24 cellular contexts compared by ENCODE assay signal in genomic region chr5:176637556-176637955, GRCh38. TPM values are rescaled to one million over a fixed set of nuclear protein-coding genes. Genes with fewer than 3 reads are reported as not detected.
A peak's percentile ranks its signal among the peaks of the same experiment; 100 is the strongest.
DNase-seq lines count a peak whose midpoint lies in the region; ATAC-seq, FAIRE-seq and TF ChIP-seq lines count a peak whose summit lies in the region.
"Had no signal": no experiment of that assay in that cellular context is flagged by ENCODE, and none has a peak within 500 bp of the region (broad histone marks: within the 10 kb centered on the region; RNA-seq: fewer than 3 reads in every experiment).

No MANE protein-coding gene starts in this region.

- CTCF ChIA-PET in H1 (lab: Charles Lee; ENCODE audit: partially characterized antibody), result interaction anchor here (1.3 kb wide), 1 partner anchor 32 kb away, joined by 3 read pairs; no protein-coding TSS in a partner anchor

- H4K91ac ChIP-seq in H1 (replicated peaks; ENCODE audit: insufficient read length, low read length), result no peak overlapping the region

- peak overlapping the region; percentile 89 for H2BK15ac ChIP-seq in H1 (ENCODE audit: low read length)

- no peak overlapping the region for H3K4ac ChIP-seq in H1 (replicated peaks; ENCODE audit: insufficient read length, low read depth, low read length)

- H3K79me2 ChIP-seq in H1 (ENCODE audit: control insufficient read depth in 1 of 2, insufficient read depth in 2 of 2, low read length in 2 of 2) (no peaks in the 10 kb centered on the region), neural progenitor cell (ENCODE audit: low read depth) (no peaks in the 10 kb centered on the region)

- H3K27ac ChIP-seq in heart left ventricle, result no peak overlapping the region
- H3K27ac ChIP-seq in H1 (ENCODE audit: low read depth, low read length), result no peak overlapping the region
- no peak overlapping the region for H3K27ac ChIP-seq in neural progenitor cell
- H3K27ac ChIP-seq: 22Rv1, A549, KMS-11 had no signal

- POLR2A ChIA-PET in H1 (lab: Charles Lee; ENCODE audit: partially characterized antibody), result no interaction called here

- H3K9me3 Mint-ChIP-seq in neural progenitor cell, result no peaks in the 10 kb centered on the region
- H3K9me3 Mint-ChIP-seq: HFFc6 had no signal

- peaks cover 27% of the 10 kb centered on the region for H3K4me1 Mint-ChIP-seq in neural progenitor cell

- FAIRE-seq in H1 (lab: Jason Lieb, UNC), result no peak
- FAIRE-seq: A549, GM12892, GM18507, H54 had no signal

- H3K36me3 ChIP-seq in heart left ventricle, result no peaks in the 10 kb centered on the region
- H3K36me3 ChIP-seq in H1 (ENCODE audit: control insufficient read depth in 2 of 4, insufficient read depth in 4 of 4, low read length in 3 of 4), result no peaks in the 10 kb centered on the region
- H3K36me3 ChIP-seq in neural progenitor cell, result no peaks in the 10 kb centered on the region

- H2AFZ ChIP-seq in H1 (ENCODE audit: low read length), result no peak overlapping the region
- no peak overlapping the region for H2AFZ ChIP-seq in neural progenitor cell (replicated peaks)

- peaks cover 0 to 11% (median 0%) of the 10 kb centered on the region in 12 donors for H3K4me1 ChIP-seq in heart left ventricle
- peaks cover 0 to 16% (median 3%) of the 10 kb centered on the region in 4 experiments; a peak in 6 of 7 replicates for H3K4me1 ChIP-seq in H1 (replicated peaks in 1 of 4; ENCODE audit: control insufficient read depth in 3 of 4, insufficient read depth in 4 of 4, low read length in 3 of 4)
- H3K4me1 ChIP-seq in neural progenitor cell, result peaks cover 9% of the 10 kb centered on the region
- H3K4me1 ChIP-seq: A549 had no signal

- intact Hi-C loops in Right ventricle myocardium inferior (cut with DNase I) (no loop called here), heart left ventricle (cut with DNase I) (no loop called here)

- DNase-seq in Right ventricle myocardium inferior (ENCODE audit: missing footprints), result peak; percentile 20
- no peak for DNase-seq in heart left ventricle
- no peak for DNase-seq in H1 (ENCODE audit: low read depth in 1 of 2, low spot score in 2 of 2)
- DNase-seq in neural progenitor cell (ENCODE audit: low spot score), result no peak
- DNase-seq in NCI-H2196 (lab: John Stamatoyannopoulos, UW; ENCODE audit: unreplicated experiment), result no peak
- no peak for DNase-seq in mucosa of gallbladder (ENCODE audit: low spot score)
- DNase-seq: AML-193, DMS153, DMS79, GDM1, HCEC 1CT, HFFc6 had no signal

- H4K20me1 ChIP-seq in H1 (replicated peaks in 1 of 2; ENCODE audit: control insufficient read depth in 1 of 2, insufficient read depth in 2 of 2, low read length in 2 of 2), result no peaks in the 10 kb centered on the region
- no peaks in the 10 kb centered on the region for H4K20me1 ChIP-seq in neural progenitor cell (ENCODE audit: low read depth)

- H3K23ac ChIP-seq in H1 (ENCODE audit: insufficient read length), result no peak overlapping the region

- no peak overlapping the region for H3K4me3 Mint-ChIP-seq in neural progenitor cell
- H3K4me3 Mint-ChIP-seq: CD14-positive monocyte; CD4-positive, alpha-beta memory T cell; HFFc6 had no signal

- H3K4me3 ChIP-seq in heart left ventricle, result no peak overlapping the region
- H3K4me3 ChIP-seq in H1 (ENCODE audit: extremely low read depth in 1 of 4, insufficient read depth in 2 of 4, low read depth in 3 of 4, low read length in 4 of 4), result no peak overlapping the region
- H3K4me3 ChIP-seq in neural progenitor cell, result no peak overlapping the region
- H3K4me3 ChIP-seq: A549 had no signal

- H3K27me3 ChIP-seq in heart left ventricle, result peaks cover 0 to 29% (median 6%) of the 10 kb centered on the region in 9 donors
- H3K27me3 ChIP-seq in H1 (replicated peaks in 1 of 4; ENCODE audit: control insufficient read depth in 3 of 4, extremely low read depth in 1 of 4, insufficient read depth in 3 of 4, low read length in 3 of 4), result no peaks in the 10 kb centered on the region
- peaks cover 18% of the 10 kb centered on the region for H3K27me3 ChIP-seq in neural progenitor cell

- no peaks in the 10 kb centered on the region for H3K23me2 ChIP-seq in H1 (ENCODE audit: low read depth, low read length)

- peak overlapping the region; percentile 66; the same call in 1 of the 2 replicates for H3K18ac ChIP-seq in H1 (ENCODE audit: extremely low read depth, low read length)

- H4K5ac ChIP-seq in H1 (ENCODE audit: insufficient read length, low read depth, low read length), result no peak overlapping the region

- no peak overlapping the region for H3K14ac ChIP-seq in H1 (ENCODE audit: insufficient read length)

- peak overlapping the region; percentile 50; the same call in 1 of the 2 replicates for H2BK12ac ChIP-seq in H1 (ENCODE audit: low read depth, low read length)

- H3K27ac Mint-ChIP-seq in neural progenitor cell, result peak overlapping the region; percentile 64
- H3K27ac Mint-ChIP-seq: CD14-positive monocyte, HFFc6 had no signal

- H2AK5ac ChIP-seq in H1 (ENCODE audit: low read depth, low read length), result peak overlapping the region; percentile 82; the same call in 1 of the 2 replicates

- no peaks in the 10 kb centered on the region for H3K36me3 Mint-ChIP-seq in neural progenitor cell
- H3K36me3 Mint-ChIP-seq: CD14-positive monocyte had no signal

- 47 to 60% (median 51%) methylated on average over 4 of the region's 4 CpGs for WGBS in heart left ventricle, 4 donors
- 67% methylated on average over 4 of the region's 4 CpGs; no CpG with 5 or more reads in 1 of the 2 experiments for WGBS in H1 (ENCODE audit: extremely low coverage in 1 of 2, insufficient coverage in 1 of 2, insufficient read length in 1 of 2, insufficient replicate concordance in 2 of 2, low coverage in 1 of 2, low lambda C conversion rate in 2 of 2, missing lambda C conversion rate in 1 of 2), 2 experiments

- no peak overlapping the region for H3K56ac ChIP-seq in H1 (replicated peaks; ENCODE audit: insufficient read length, low read depth, low read length)

- H3K27me3 Mint-ChIP-seq in neural progenitor cell (ENCODE audit: insufficient read depth, low read depth), result peaks cover 29% of the 10 kb centered on the region

- H2BK20ac ChIP-seq in H1 (ENCODE audit: low read length), result peak overlapping the region; percentile 83; the same call in 1 of the 2 replicates

- no peak for TF ChIP-seq CTCF in heart left ventricle (IDR thresholded peaks at IDR 0.05)
- TF ChIP-seq CTCF in H1 (IDR thresholded peaks at IDR 0.05; ENCODE audit: control extremely low read depth in 1 of 3, insufficient read depth in 1 of 3, low read depth in 1 of 3, low read length in 3 of 3), result no peak
- TF ChIP-seq CTCF in neural progenitor cell (IDR thresholded peaks at IDR 0.05), result no peak

- no peak overlapping the region for H4K8ac ChIP-seq in H1 (ENCODE audit: extremely low read depth, insufficient read depth, low read length)

- H3K79me1 ChIP-seq in H1 (ENCODE audit: low read depth, low read length), result no peaks in the 10 kb centered on the region

- TF ChIP-seq EP300 in H1 (IDR thresholded peaks at IDR 0.05; ENCODE audit: borderline replicate concordance in 1 of 2, low read depth in 2 of 2, low read length in 2 of 2), result no peak

- no peak overlapping the region for H3K9ac ChIP-seq in H1 (replicated peaks in 1 of 4; ENCODE audit: extremely low read depth in 1 of 4, low read depth in 3 of 4, low read length in 3 of 4)
- no peak overlapping the region for H3K9ac ChIP-seq in neural progenitor cell
- H3K9ac ChIP-seq: KMS-11 had no signal

- no peak overlapping the region for H2BK120ac ChIP-seq in H1 (replicated peaks; ENCODE audit: low read depth, low read length)

- TF ChIP-seq RAD21 in H1 (IDR thresholded peaks at IDR 0.05 in 1 of 2, conservative IDR thresholded peaks at IDR 0.05 in 1 of 2; ENCODE audit: low read depth in 2 of 2, low read length in 2 of 2), result no peak

- H3F3A ChIP-seq in neural progenitor cell (ENCODE audit: low read depth), result peaks cover 27% of the 10 kb centered on the region

- peak overlapping the region; percentile 52; the same call in 1 of the 2 replicates for H2BK5ac ChIP-seq in H1 (ENCODE audit: low read depth, low read length)

- TF ChIP-seq POLR2A in heart left ventricle (IDR thresholded peaks at IDR 0.05) (no peak), H1 (IDR thresholded peaks at IDR 0.05; ENCODE audit: control extremely low read depth in 1 of 2, low read depth in 2 of 2, low read length in 2 of 2) (no peak)

- H3K9me3 ChIP-seq in heart left ventricle, result no peaks in the 10 kb centered on the region
- H3K9me3 ChIP-seq in H1 (ENCODE audit: insufficient read depth in 2 of 2, low read depth in 1 of 2, low read length in 1 of 2), result peaks cover 0 to 3% of the 10 kb centered on the region in 2 experiments; a peak in 1 of 4 replicates
- no peaks in the 10 kb centered on the region for H3K9me3 ChIP-seq in neural progenitor cell (ENCODE audit: low read depth)
- H3K9me3 ChIP-seq: A549 had no signal

- ATAC-seq in Right ventricle myocardium inferior (no peak), heart left ventricle (no peak), GM19467 (IDR thresholded peaks at IDR 0.05; ENCODE audit: unreplicated experiment) (no peak)

- H3K4me2 ChIP-seq in H1 (ENCODE audit: insufficient read depth in 1 of 2, low read depth in 2 of 2, low read length in 2 of 2), result no peak overlapping the region
- H3K4me2 ChIP-seq in neural progenitor cell, result no peak overlapping the region
- H3K4me2 ChIP-seq: A549, KMS-11 had no signal

RNA-seq across cellular contexts. Expression of gene EIF4E1B, which starts 7.1 kb away (rescaled TPM):
- not detected for total RNA-seq in Right ventricle myocardium inferior
- not detected for total RNA-seq in heart left ventricle
- not detected for polyA plus RNA-seq in heart left ventricle
- total RNA-seq in H1 (2021; fragmentation: NEBNext Ultra II Directional; extraction: Animal tissue kit (Norgen Biotek cat#: 25700)), result 0.63 and 0.97 TPM in 2 replicates
- 1.3 and 1.9 TPM in 2 replicates for polyA plus RNA-seq in H1 (2011; rRNA removed)
- 3.3 TPM for polyA plus RNA-seq in H1 (2011; cell fraction: cytosol; rRNA removed)
- 4.1 TPM for polyA plus RNA-seq in H1 (2011; cell fraction: nucleus; rRNA removed)
- polyA plus RNA-seq in H1 (2012, experiment 1 of 2), result 2.1 to 3.5 TPM (median 2.7 TPM) in 4 replicates
- 1.1 TPM for polyA plus RNA-seq in H1 (2012, experiment 2 of 2)
- 0.53 TPM for polyA plus RNA-seq in H1 (2013, experiment 1 of 2)
- 0.77 TPM for polyA plus RNA-seq in H1 (2013, experiment 2 of 2)
- 0.54 and 0.80 TPM in 2 replicates for polyA minus RNA-seq in H1 (2011; rRNA and poly(A)+ RNA removed)
- polyA minus RNA-seq in H1 (2011; cell fraction: cytosol; rRNA and poly(A)+ RNA removed), result not detected
- polyA minus RNA-seq in H1 (2011; cell fraction: nucleus; rRNA and poly(A)+ RNA removed), result 1.00 TPM
- 0.06 and 0.68 TPM in 2 replicates for total RNA-seq in neural progenitor cell (ENCODE audit: low replicate concordance)
- not detected for total RNA-seq in mucosa of gallbladder
- total RNA-seq: CD4-positive, alpha-beta memory T cell; Daoy; HFFc6; HT-29 had no signal
- polyA plus RNA-seq: A549; BJ; CD14-positive monocyte; CD4-positive, alpha-beta memory T cell had no signal

RNA-seq across cellular contexts. Expression of gene SNCB, which starts 7.2 kb away (rescaled TPM):
- total RNA-seq in Right ventricle myocardium inferior (not detected), heart left ventricle (under 1 TPM in 1 of 9 donors, not detected in 8; 0.23 TPM), neural progenitor cell (ENCODE audit: low replicate concordance) (1.1 TPM in 1 of 2 replicates, not detected in the other), mucosa of gallbladder (0.14 TPM)
- polyA plus RNA-seq in heart left ventricle (not detected), H1 (2011; rRNA removed) (4.2 and 8.9 TPM in 2 replicates)
- total RNA-seq in H1 (2021; fragmentation: NEBNext Ultra II Directional; extraction: Animal tissue kit (Norgen Biotek cat#: 25700)), result 5.9 and 6.9 TPM in 2 replicates
- 5.6 TPM for polyA plus RNA-seq in H1 (2011; cell fraction: cytosol; rRNA removed)
- polyA plus RNA-seq in H1 (2011; cell fraction: nucleus; rRNA removed), result 4.7 TPM
- polyA plus RNA-seq in H1 (2012, experiment 1 of 2), result 4.3 to 7.8 TPM (median 6.9 TPM) in 4 replicates
- polyA plus RNA-seq in H1 (2012, experiment 2 of 2), result 8.0 TPM
- polyA plus RNA-seq in H1 (2013, experiment 1 of 2), result 6.2 TPM
- polyA plus RNA-seq in H1 (2013, experiment 2 of 2), result 5.8 TPM
- 0.41 and 0.54 TPM in 2 replicates for polyA minus RNA-seq in H1 (2011; rRNA and poly(A)+ RNA removed)
- polyA minus RNA-seq in H1 (2011; cell fraction: cytosol; rRNA and poly(A)+ RNA removed), result 3.1 TPM
- polyA minus RNA-seq in H1 (2011; cell fraction: nucleus; rRNA and poly(A)+ RNA removed), result 2.5 TPM
- total RNA-seq: CD4-positive, alpha-beta memory T cell; HFFc6; HT-29 had no signal
- polyA plus RNA-seq: BJ; CD14-positive monocyte; CD4-positive, alpha-beta memory T cell had no signal

RNA-seq across cellular contexts. Expression of gene TSPAN17, which starts 9.7 kb away (rescaled TPM):
- total RNA-seq in Right ventricle myocardium inferior (30.0 TPM), heart left ventricle (10 to 100 TPM; 22.2 to 53.1 (median 30.9) TPM), neural progenitor cell (ENCODE audit: low replicate concordance) (25.9 and 51.7 TPM in 2 replicates), mucosa of gallbladder (47.6 TPM)
- polyA plus RNA-seq in heart left ventricle (10 to 100 TPM; 15.4 to 59.3 TPM), H1 (2011; rRNA removed) (41.5 and 54.8 TPM in 2 replicates)
- total RNA-seq in H1 (2021; fragmentation: NEBNext Ultra II Directional; extraction: Animal tissue kit (Norgen Biotek cat#: 25700)), result 53.7 and 54.7 TPM in 2 replicates
- 55.9 TPM for polyA plus RNA-seq in H1 (2011; cell fraction: cytosol; rRNA removed)
- polyA plus RNA-seq in H1 (2011; cell fraction: nucleus; rRNA removed), result 75.9 TPM
- polyA plus RNA-seq in H1 (2012, experiment 1 of 2), result 34.3 to 51.2 TPM (median 49.7 TPM) in 4 replicates
- 65.9 TPM for polyA plus RNA-seq in H1 (2012, experiment 2 of 2)
- polyA plus RNA-seq in H1 (2013, experiment 1 of 2), result 29.8 TPM
- 33.1 TPM for polyA plus RNA-seq in H1 (2013, experiment 2 of 2)
- polyA minus RNA-seq in H1 (2011; rRNA and poly(A)+ RNA removed), result 50.7 and 74.4 TPM in 2 replicates
- polyA minus RNA-seq in H1 (2011; cell fraction: cytosol; rRNA and poly(A)+ RNA removed), result 32.1 TPM
- polyA minus RNA-seq in H1 (2011; cell fraction: nucleus; rRNA and poly(A)+ RNA removed), result 29.1 TPM

RNA-seq across cellular contexts. Expression of gene GPRIN1, which starts 27.6 kb away (rescaled TPM):
- total RNA-seq in Right ventricle myocardium inferior, result 0.41 TPM
- 1 to 10 TPM in 1 of 9 donors, under 1 TPM in 8; 0.25 to 1.9 (median 0.48) TPM for total RNA-seq in heart left ventricle
- under 1 TPM; 0.15 to 0.36 TPM for polyA plus RNA-seq in heart left ventricle
- total RNA-seq in H1 (2021; fragmentation: NEBNext Ultra II Directional; extraction: Animal tissue kit (Norgen Biotek cat#: 25700)), result 12.0 and 12.8 TPM in 2 replicates
- 3.3 TPM in 2 replicates for polyA plus RNA-seq in H1 (2011; rRNA removed)
- polyA plus RNA-seq in H1 (2011; cell fraction: cytosol; rRNA removed), result 3.3 TPM
- 4.2 TPM for polyA plus RNA-seq in H1 (2011; cell fraction: nucleus; rRNA removed)
- polyA plus RNA-seq in H1 (2012, experiment 1 of 2), result 7.7 to 10.1 TPM (median 8.3 TPM) in 4 replicates
- 9.6 TPM for polyA plus RNA-seq in H1 (2012, experiment 2 of 2)
- polyA plus RNA-seq in H1 (2013, experiment 1 of 2), result 8.3 TPM
- 8.3 TPM for polyA plus RNA-seq in H1 (2013, experiment 2 of 2)
- 3.9 and 5.1 TPM in 2 replicates for polyA minus RNA-seq in H1 (2011; rRNA and poly(A)+ RNA removed)
- polyA minus RNA-seq in H1 (2011; cell fraction: cytosol; rRNA and poly(A)+ RNA removed), result 6.2 TPM
- polyA minus RNA-seq in H1 (2011; cell fraction: nucleus; rRNA and poly(A)+ RNA removed), result 5.3 TPM
- total RNA-seq in neural progenitor cell (ENCODE audit: low replicate concordance), result 0.67 and 3.7 TPM in 2 replicates
- total RNA-seq in mucosa of gallbladder, result 1.1 TPM
